1 cellular context compared by ENCODE assay signal in the genomic region with DNA sequence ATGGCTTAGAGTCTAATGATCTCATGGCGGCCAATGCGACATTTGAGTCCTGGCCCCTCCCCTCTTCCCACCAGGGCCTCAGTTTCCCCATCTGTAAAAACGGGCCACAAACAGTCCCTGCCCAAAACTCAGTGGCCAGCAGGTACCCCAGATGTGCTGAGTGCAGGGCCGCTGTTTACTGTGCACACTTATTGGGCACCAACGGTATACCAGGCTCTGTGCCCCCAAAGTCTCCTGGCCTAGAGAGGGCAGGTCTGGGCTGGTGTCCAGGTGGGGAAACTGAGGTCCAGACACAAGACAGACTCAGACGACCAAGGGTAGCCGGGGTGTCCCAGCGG.
TF ChIP-seq lines count a peak whose summit lies in the region.

No MANE protein-coding gene starts in this region.

TF ChIP-seq in H1, 55 proteins besides CTCF, POLR2A, EP300 and RAD21:
- TF ChIP-seq RBBP5 (IDR thresholded peaks at IDR 0.05; ENCODE audit: borderline replicate concordance, low read depth, low read length), result no peak
- no peak for TF ChIP-seq YY1 (IDR thresholded peaks at IDR 0.05; ENCODE audit: low read depth, low read length)
- TF ChIP-seq KDM1A (IDR thresholded peaks at IDR 0.05; ENCODE audit: borderline replicate concordance, low read length), result no peak
- TF ChIP-seq EZH2 (IDR thresholded peaks at IDR 0.05; ENCODE audit: low read depth, low read length, severe bottlenecking), result no peak
